Comparison of ENCODE assay signal across 8 cellular contexts in the genomic region with DNA sequence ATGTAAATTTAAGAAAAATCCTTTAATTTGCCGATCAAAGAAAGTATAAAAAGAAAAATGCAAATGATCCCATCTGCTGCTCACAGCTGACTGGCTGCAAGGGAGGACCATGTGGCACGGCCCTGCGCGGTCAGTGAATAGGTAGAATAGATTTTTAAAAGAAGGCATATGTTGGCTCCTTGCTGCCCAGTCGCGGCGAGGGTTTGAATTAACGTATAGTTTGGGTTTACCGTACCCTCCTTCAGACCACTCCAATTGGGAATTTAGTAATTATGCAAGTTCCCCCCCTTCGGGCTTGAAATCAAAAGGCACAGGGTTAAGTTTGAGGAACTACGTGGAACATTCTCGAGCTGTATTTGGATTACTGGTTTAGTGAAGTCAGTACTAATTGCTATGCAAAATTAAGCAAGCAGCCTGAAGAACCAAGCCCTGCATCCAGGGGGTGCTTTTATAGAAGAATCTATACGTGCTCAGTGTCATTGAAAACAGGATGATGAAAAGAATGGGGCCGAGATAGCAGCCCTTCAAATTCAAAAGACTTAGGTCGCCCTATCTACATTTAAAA. TPM values are rescaled to one million over a fixed set of nuclear protein-coding genes. Genes with fewer than 3 reads are reported as not detected.
DNase-seq lines count a peak whose midpoint lies in the region; ATAC-seq, FAIRE-seq and TF ChIP-seq lines count a peak whose summit lies in the region.

No MANE protein-coding gene starts in this region.

- DNase-seq in NCI-H187 (lab: John Stamatoyannopoulos, UW), result peak; percentile 39 to 56
- DNase-seq in NCI-H187 treated with DMSO at 0.1 percent for 48 hours (lab: John Stamatoyannopoulos, UW), result no peak
- peak; percentile 73 to 93 (median 88) for DNase-seq in NCI-H1417 (lab: John Stamatoyannopoulos, UW)
- no peak for DNase-seq in T-helper 17 cell
- peak; percentile 85 for DNase-seq in endodermal cell
- DNase-seq in NCI-H128 (lab: John Stamatoyannopoulos, UW; ENCODE audit: unreplicated experiment), result no peak
- no peak for DNase-seq in HTR-8/SVneo (ENCODE audit: insufficient read length, low spot score)

- H3K4me1 Mint-ChIP-seq in T-helper 17 cell (peaks cover 13% of the 10 kb centered on the region), endodermal cell (peaks cover 32% of the 10 kb centered on the region)

- H3K27me3 ChIP-seq in endodermal cell (ENCODE audit: control insufficient read depth, insufficient read depth, low read length, poor library complexity, severe bottlenecking) (no peaks in the 10 kb centered on the region), muscle layer of colon (ENCODE audit: control insufficient read depth in 1 of 2, insufficient read depth in 2 of 2, low read length in 2 of 2) (peaks cover 4 to 18% of the 10 kb centered on the region in 2 donors)

- no peaks in the 10 kb centered on the region for H3K9me3 Mint-ChIP-seq in endodermal cell

- no peaks in the 10 kb centered on the region for H3K9me3 ChIP-seq in T-helper 17 cell (ENCODE audit: control insufficient read depth, low read length, poor library complexity, severe bottlenecking)
- H3K9me3 ChIP-seq in endodermal cell (ENCODE audit: control insufficient read depth, low read length), result no peaks in the 10 kb centered on the region
- H3K9me3 ChIP-seq in muscle layer of colon (ENCODE audit: low read length), result no peaks in the 10 kb centered on the region

- 0% methylated on average over 7 to 15 of the region's 15 CpGs for WGBS in endodermal cell (ENCODE audit: insufficient coverage in 1 of 2, insufficient read length in 1 of 2), 2 experiments

- H3K9ac ChIP-seq in endodermal cell (ENCODE audit: extremely low read depth, low read length, poor library complexity, severe bottlenecking) (peak overlapping the region; percentile 73), muscle layer of colon (ENCODE audit: low read length) (no peak overlapping the region)

- no peak for FAIRE-seq in HTR-8/SVneo (lab: Jason Lieb, UNC)

- H3K27ac ChIP-seq in endodermal cell (ENCODE audit: low read depth, low read length) (peak overlapping the region; percentile 96), muscle layer of colon (ENCODE audit: low read depth, low read length) (no peak overlapping the region)

- H3K36me3 ChIP-seq in endodermal cell (ENCODE audit: control insufficient read depth, insufficient read depth, low read length), result peaks cover 8% of the 10 kb centered on the region
- no peaks in the 10 kb centered on the region for H3K36me3 ChIP-seq in muscle layer of colon (ENCODE audit: insufficient read depth, low read length)

- H3K36me3 Mint-ChIP-seq in T-helper 17 cell (ENCODE audit: low read depth) (no peaks in the 10 kb centered on the region), endodermal cell (ENCODE audit: low read depth) (peaks cover 11% of the 10 kb centered on the region)

- H3K4me1 ChIP-seq in endodermal cell (ENCODE audit: control insufficient read depth, insufficient read depth, low read length) (peaks cover 10% of the 10 kb centered on the region), muscle layer of colon (ENCODE audit: insufficient read depth, low read length) (peaks cover 7% of the 10 kb centered on the region)

- H3K27me3 Mint-ChIP-seq in T-helper 17 cell (peaks cover 10% of the 10 kb centered on the region), endodermal cell (ENCODE audit: insufficient read depth) (no peaks in the 10 kb centered on the region)

- H3K4me3 ChIP-seq in endodermal cell (ENCODE audit: low read length), result peak overlapping the region; percentile 86
- peak overlapping the region; percentile 36 to 49 for H3K4me3 ChIP-seq in muscle layer of colon (ENCODE audit: low read depth in 1 of 2, low read length in 2 of 2)

- H3K27ac Mint-ChIP-seq in T-helper 17 cell (no peak overlapping the region), endodermal cell (peak overlapping the region; percentile 94)

- peak; percentile 35 for ATAC-seq in T-helper 17 cell

- H3K4me3 Mint-ChIP-seq in T-helper 17 cell (peak overlapping the region; percentile 87), endodermal cell (peak overlapping the region; percentile 69)

- peak; percentile 51 for TF ChIP-seq CTCF in endodermal cell (conservative IDR thresholded peaks at IDR 0.05)

RNA-seq across cellular contexts. Expression of a gene that starts 1.1 kb away (rescaled TPM):
- total RNA-seq in T-helper 17 cell (1 to 10 TPM; 1.4 to 1.7 TPM), endodermal cell (10 to 100 TPM; 18.0 to 28.6 TPM)
- polyA plus RNA-seq in endodermal cell (2013, experiment 1 of 2), result 8.2 TPM
- 7.8 TPM for polyA plus RNA-seq in endodermal cell (2013, experiment 2 of 2)

Comparison
In these comparisons a context has a peak if more than half of its experiments do, and no peak if none do; other contexts are left out.
1. DNase-seq: peak in NCI-H187 (2 of 2), NCI-H1417 (3 of 3) and endodermal cell (single experiment); none in NCI-H187 treated with DMSO at 0.1 percent for 48 hours (single experiment), T-helper 17 cell (0 of 3), NCI-H128 (single experiment) and HTR-8/SVneo (single experiment).
2. RNA of a gene that starts 1.1 kb away (total RNA-seq): 18.0 to 28.6 TPM in endodermal cell; 1.4 to 1.7 TPM in T-helper 17 cell; every median in the first group is over 4 times any median in the second.